Comparison of ENCODE assay signal across 13 cellular contexts in genomic region chr2:193240752-193241151, GRCh38.
DNase-seq lines count a peak whose midpoint lies in the region; ATAC-seq and TF ChIP-seq lines count a peak whose summit lies in the region.
"Had no signal": no experiment of that assay in that cellular context is flagged by ENCODE, and none has a peak within 500 bp of the region (broad histone marks: within the 10 kb centered on the region; RNA-seq: fewer than 3 reads in every experiment).

No MANE protein-coding gene starts in this region.

- H3K36me3 Mint-ChIP-seq in natural killer cell, result no peaks in the 10 kb centered on the region

- no peaks in the 10 kb centered on the region for H3K27me3 Mint-ChIP-seq in natural killer cell (ENCODE audit: low read depth in 2 of 2)
- H3K27me3 Mint-ChIP-seq: dendritic cell treated with granulocyte-macrophage colony-stimulating factor and Interleukin-4, amounts not matched to agents 40 ng/mL and 50 ng/mL, for 4 days had no signal

- H3K27ac ChIP-seq in 22Rv1 (no peak overlapping the region), esophagus muscularis mucosa (replicated peaks in 1 of 4) (no peak overlapping the region)
- H3K27ac ChIP-seq: left ventricle myocardium inferior, thoracic aorta had no signal

- peak; percentile 4 for DNase-seq in Jurkat, Clone E6-1 (ENCODE audit: low read depth, low spot score)
- no peak for DNase-seq in choroid plexus epithelial cell (ENCODE audit: low read depth)
- DNase-seq in NCI-H2196 (lab: John Stamatoyannopoulos, UW; ENCODE audit: unreplicated experiment), result no peak
- DNase-seq in cerebellum (ENCODE audit: low spot score), result no peak
- DNase-seq in natural killer cell, result no peak
- DNase-seq in esophagus muscularis mucosa (ENCODE audit: extremely low spot score), result no peak
- DNase-seq: left ventricle myocardium inferior; NK-92 treated with Interleukin-12 subunit alpha and Interleukin-12 subunit beta, amount 100 ng/mL, for 24 hours; stimulated activated CD4-positive, alpha-beta T cell treated with anti-CD3 and anti-CD28 coated beads, Interleukin-15, amount 100 ng/mL, for 24 hours had no signal

- peaks cover 1 to 5% of the 10 kb centered on the region in 2 donors for H3K9me3 Mint-ChIP-seq in natural killer cell
- H3K9me3 Mint-ChIP-seq: dendritic cell treated with granulocyte-macrophage colony-stimulating factor and Interleukin-4, amounts not matched to agents 40 ng/mL and 50 ng/mL, for 4 days had no signal

- peak; percentile 52 for TF ChIP-seq CTCF in 22Rv1 (IDR thresholded peaks at IDR 0.05)
- TF ChIP-seq CTCF in choroid plexus epithelial cell (conservative IDR thresholded peaks at IDR 0.05; ENCODE audit: low read depth, low read length), result peak; percentile 20
- no peak for TF ChIP-seq CTCF in natural killer cell (IDR thresholded peaks at IDR 0.05)
- no peak for TF ChIP-seq CTCF in esophagus muscularis mucosa (IDR thresholded peaks at IDR 0.05)

- intact Hi-C loops in natural killer cell (cut with micrococcal nuclease), result no loop called here
- intact Hi-C loops in esophagus muscularis mucosa (cut with DNase I), result no loop called here

- no peak for TF ChIP-seq EP300 in esophagus muscularis mucosa (IDR thresholded peaks at IDR 0.05)

- ATAC-seq in GM18868 (IDR thresholded peaks at IDR 0.05; ENCODE audit: unreplicated experiment) (peak; percentile 82), natural killer cell (no peak)

- TF ChIP-seq POLR2A in esophagus muscularis mucosa (IDR thresholded peaks at IDR 0.05; ENCODE audit: low read depth), result no peak

- H3K36me3 ChIP-seq in esophagus muscularis mucosa, result no peaks in the 10 kb centered on the region
- H3K36me3 ChIP-seq: left ventricle myocardium inferior, thoracic aorta had no signal

- H3K4me3 ChIP-seq in Jurkat, Clone E6-1 (ENCODE audit: low read length), result no peak overlapping the region
- H3K4me3 ChIP-seq in choroid plexus epithelial cell (ENCODE audit: low read depth, low read length) (no peak overlapping the region), esophagus muscularis mucosa (no peak overlapping the region)
- H3K4me3 ChIP-seq: left ventricle myocardium inferior, thoracic aorta had no signal

- no peaks in the 10 kb centered on the region for H3K4me1 Mint-ChIP-seq in natural killer cell

- 88% methylated on average over 1 of the region's 1 CpG for WGBS in esophagus muscularis mucosa

- no peaks in the 10 kb centered on the region for H3K4me1 ChIP-seq in esophagus muscularis mucosa
- H3K4me1 ChIP-seq: left ventricle myocardium inferior had no signal

- no peaks in the 10 kb centered on the region for H3K27me3 ChIP-seq in esophagus muscularis mucosa

- H3K9me3 ChIP-seq in esophagus muscularis mucosa, result no peaks in the 10 kb centered on the region
- H3K9me3 ChIP-seq: thoracic aorta had no signal

- H3K27ac Mint-ChIP-seq in natural killer cell, result no peak overlapping the region
- H3K27ac Mint-ChIP-seq: dendritic cell treated with granulocyte-macrophage colony-stimulating factor and Interleukin-4, amounts not matched to agents 40 ng/mL and 50 ng/mL, for 4 days had no signal

- H3K4me3 Mint-ChIP-seq in natural killer cell, result no peak overlapping the region
- H3K4me3 Mint-ChIP-seq: dendritic cell treated with granulocyte-macrophage colony-stimulating factor and Interleukin-4, amounts not matched to agents 40 ng/mL and 50 ng/mL, for 4 days had no signal

Comparison
In these comparisons a context has a peak if more than half of its experiments do, and no peak if none do; other contexts are left out.
1. CTCF ChIP-seq: peak in 22Rv1 (single experiment) and choroid plexus epithelial cell (single experiment); none in natural killer cell (single experiment) and esophagus muscularis mucosa (0 of 3).